25 cellular contexts compared by ENCODE assay signal in the genomic region with DNA sequence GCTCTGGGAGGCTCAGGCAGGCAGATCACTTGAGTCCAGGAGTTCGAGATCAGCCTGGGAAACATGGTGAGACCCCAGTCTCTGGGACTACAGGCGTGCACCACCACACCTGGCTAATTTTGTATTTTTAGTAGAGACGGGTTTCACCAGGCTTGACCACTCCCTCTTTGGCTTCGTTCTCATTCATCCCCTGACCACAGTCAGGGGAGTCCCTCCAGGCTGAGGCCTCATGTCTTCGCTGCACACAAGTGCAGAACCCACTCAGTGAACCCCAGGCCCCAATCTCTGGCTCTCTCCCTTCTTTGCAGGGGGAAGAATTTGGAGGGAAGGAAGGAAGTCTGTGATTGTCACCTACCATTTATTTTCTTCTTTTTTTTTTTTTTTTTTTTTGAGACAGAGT.
"Had no signal": no experiment of that assay in that cellular context is flagged by ENCODE, and none has a peak within 500 bp of the region (broad histone marks: within the 10 kb centered on the region; RNA-seq: fewer than 3 reads in every experiment).

No MANE protein-coding gene starts in this region.

- H3K27ac Mint-ChIP-seq: effector memory CD8-positive, alpha-beta T cell; nephron; stimulated activated memory B cell treated with anti-CD40 and anti-IgM and Interleukin-4, amounts not matched to agents 10 μg/mL and 1 μg/mL and 100 μg/mL, for 72 hours; stimulated activated naive CD8-positive, alpha-beta T cell treated with anti-CD3 and anti-CD28 coated beads, Interleukin-15, Interleukin-2, amounts not matched to agents 100 ng/mL and 50 ng/mL, for 24 hours had no signal

- ATAC-seq: effector memory CD8-positive, alpha-beta T cell; left lobe of liver; naive thymus-derived CD4-positive, alpha-beta T cell; stimulated activated memory B cell treated with anti-CD40 and anti-IgM and Interleukin-4, amounts not matched to agents 10 μg/mL and 1 μg/mL and 100 μg/mL, for 72 hours; upper lobe of right lung had no signal

- DNase-seq: cortex of kidney; effector memory CD8-positive, alpha-beta T cell; erythroblast; esophagus squamous epithelium; foreskin melanocyte; mammary epithelial cell; mesendoderm; midbrain; naive thymus-derived CD4-positive, alpha-beta T cell; nucleus accumbens; sigmoid colon; stimulated activated CD4-positive, alpha-beta T cell treated with anti-CD3 and anti-CD28 coated beads, Interleukin-4, amount 100 ng/mL, for 4 hours; transverse colon; upper lobe of right lung; uterus had no signal

- H3K4me1 ChIP-seq: neural progenitor cell, prostate gland, right atrium auricular region, sigmoid colon, transverse colon, upper lobe of right lung, uterus had no signal

- H3K9ac ChIP-seq: neural progenitor cell had no signal

- H3K4me1 Mint-ChIP-seq: nephron; stimulated activated memory B cell treated with anti-CD40 and anti-IgM and Interleukin-4, amounts not matched to agents 10 μg/mL and 1 μg/mL and 100 μg/mL, for 72 hours had no signal

- H3K27me3 ChIP-seq: right atrium auricular region, upper lobe of right lung had no signal

- H3K36me3 ChIP-seq: esophagus squamous epithelium, neural progenitor cell, prostate gland, right atrium auricular region, sigmoid colon, thoracic aorta, transverse colon, upper lobe of right lung, uterus had no signal

- H3K27me3 Mint-ChIP-seq: stimulated activated memory B cell treated with anti-CD40 and anti-IgM and Interleukin-4, amounts not matched to agents 10 μg/mL and 1 μg/mL and 100 μg/mL, for 72 hours had no signal

- H3K9me3 ChIP-seq: esophagus squamous epithelium, prostate gland, right atrium auricular region, sigmoid colon, thoracic aorta, transverse colon, upper lobe of right lung, uterus had no signal

- H3K9me3 Mint-ChIP-seq: effector memory CD8-positive, alpha-beta T cell; nephron; neural progenitor cell; stimulated activated memory B cell treated with anti-CD40 and anti-IgM and Interleukin-4, amounts not matched to agents 10 μg/mL and 1 μg/mL and 100 μg/mL, for 72 hours; stimulated activated naive CD8-positive, alpha-beta T cell treated with anti-CD3 and anti-CD28 coated beads, Interleukin-15, Interleukin-2, amounts not matched to agents 100 ng/mL and 50 ng/mL, for 24 hours had no signal

- H3K36me3 Mint-ChIP-seq: naive thymus-derived CD4-positive, alpha-beta T cell; neural progenitor cell; stimulated activated memory B cell treated with anti-CD40 and anti-IgM and Interleukin-4, amounts not matched to agents 10 μg/mL and 1 μg/mL and 100 μg/mL, for 72 hours had no signal

- H3K27ac ChIP-seq: esophagus squamous epithelium, neural progenitor cell, prostate gland, right atrium auricular region, sigmoid colon, thoracic aorta, transverse colon, upper lobe of right lung, uterus had no signal

- H3K4me3 ChIP-seq: esophagus squamous epithelium, neural progenitor cell, prostate gland, right atrium auricular region, sigmoid colon, thoracic aorta, transverse colon, upper lobe of right lung, uterus had no signal

- H3K4me3 Mint-ChIP-seq: effector memory CD8-positive, alpha-beta T cell; naive thymus-derived CD4-positive, alpha-beta T cell; nephron; neural progenitor cell; stimulated activated memory B cell treated with anti-CD40 and anti-IgM and Interleukin-4, amounts not matched to agents 10 μg/mL and 1 μg/mL and 100 μg/mL, for 72 hours; stimulated activated naive CD8-positive, alpha-beta T cell treated with anti-CD3 and anti-CD28 coated beads, Interleukin-15, Interleukin-2, amounts not matched to agents 100 ng/mL and 50 ng/mL, for 24 hours had no signal

- FAIRE-seq: endometrium, keratinocyte had no signal
